8 cellular contexts compared by ENCODE assay signal in the genomic region with DNA sequence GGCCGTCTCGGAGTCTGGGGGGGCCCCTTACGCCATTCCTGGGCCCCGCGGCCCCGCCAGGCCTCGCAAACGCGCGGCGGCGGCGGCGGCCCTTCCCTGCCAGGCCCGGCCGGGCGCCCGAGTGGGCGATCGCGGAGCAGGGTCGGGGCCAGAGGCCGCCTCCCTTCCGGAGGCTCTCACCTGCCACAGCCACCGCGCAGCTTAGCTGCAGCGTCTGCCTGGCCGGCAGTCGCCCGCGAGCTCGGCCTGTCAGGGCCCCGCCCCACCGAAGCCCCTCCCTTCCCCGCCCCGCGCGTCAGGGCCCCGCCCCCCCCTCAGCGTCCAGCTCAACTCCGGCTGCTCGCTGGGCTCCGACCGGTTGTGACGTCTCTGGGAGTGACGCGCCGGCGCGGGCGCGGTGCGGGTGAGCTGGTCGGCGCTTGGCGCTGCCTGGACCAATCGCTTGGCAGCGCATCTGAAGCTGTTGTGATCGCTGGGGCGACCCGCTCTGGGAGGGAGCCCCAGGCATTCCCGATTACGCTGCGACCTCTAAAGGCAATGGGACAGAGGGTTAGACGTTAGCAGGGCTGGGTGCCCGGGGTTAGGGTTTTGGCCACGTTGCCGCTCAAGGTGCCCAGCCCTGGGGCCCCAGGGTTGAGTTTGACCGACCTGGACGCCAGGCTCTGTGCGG. TPM values are rescaled to one million over a fixed set of nuclear protein-coding genes. Genes with fewer than 3 reads are reported as not detected.
A peak's percentile ranks its signal among the peaks of the same experiment; 100 is the strongest.
DNase-seq lines count a peak whose midpoint lies in the region; ATAC-seq, FAIRE-seq and TF ChIP-seq lines count a peak whose summit lies in the region.

A gene with protein sequence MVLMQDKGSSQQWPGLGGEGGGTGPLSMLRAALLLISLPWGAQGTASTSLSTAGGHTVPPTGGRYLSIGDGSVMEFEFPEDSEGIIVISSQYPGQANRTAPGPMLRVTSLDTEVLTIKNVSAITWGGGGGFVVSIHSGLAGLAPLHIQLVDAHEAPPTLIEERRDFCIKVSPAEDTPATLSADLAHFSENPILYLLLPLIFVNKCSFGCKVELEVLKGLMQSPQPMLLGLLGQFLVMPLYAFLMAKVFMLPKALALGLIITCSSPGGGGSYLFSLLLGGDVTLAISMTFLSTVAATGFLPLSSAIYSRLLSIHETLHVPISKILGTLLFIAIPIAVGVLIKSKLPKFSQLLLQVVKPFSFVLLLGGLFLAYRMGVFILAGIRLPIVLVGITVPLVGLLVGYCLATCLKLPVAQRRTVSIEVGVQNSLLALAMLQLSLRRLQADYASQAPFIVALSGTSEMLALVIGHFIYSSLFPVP (minus strand): TSS at position 216 of the 670 bp plus-strand sequence. CDS start 1,689 bp downstream, outside the sequence.

- H3K36me3 ChIP-seq in small intestine (ENCODE audit: control insufficient read depth in 2 of 2, insufficient read depth in 2 of 2, low read length in 2 of 2), result no peaks in the 10 kb centered on the region

- peaks cover 4% of the 10 kb centered on the region for H3K36me3 Mint-ChIP-seq in activated B cell treated with CpG ODN at 0.5 μM for 24 hours (ENCODE audit: low read depth)

- 1 to 37% (median 7%) methylated on average over 14 to 71 of the region's 71 CpGs for WGBS in small intestine, 3 donors

- H3K9me3 Mint-ChIP-seq in activated B cell treated with CpG ODN at 0.5 μM for 24 hours, result no peaks in the 10 kb centered on the region

- intact Hi-C loops in activated B cell treated with CpG ODN at 0.5 μM for 24 hours (cut with micrococcal nuclease), result loop anchor here (1.0 to 5.0 kb wide), 4 partner anchors 11 to 93 kb away; a partner anchor contains a TSS

- H3K27me3 Mint-ChIP-seq in activated B cell treated with CpG ODN at 0.5 μM for 24 hours, result no peaks in the 10 kb centered on the region

- no peaks in the 10 kb centered on the region for H3K27me3 ChIP-seq in small intestine (ENCODE audit: control insufficient read depth in 2 of 2, insufficient read depth in 2 of 2, low read length in 2 of 2)

- H3K27ac Mint-ChIP-seq in activated B cell treated with CpG ODN at 0.5 μM for 24 hours, result peak within 1 kb of the TSS; percentile 93

- ATAC-seq in GM19025 (IDR thresholded peaks at IDR 0.05; ENCODE audit: low read depth, unreplicated experiment), result peak; percentile 82
- ATAC-seq in HG03280 (IDR thresholded peaks at IDR 0.05; ENCODE audit: unreplicated experiment), result peak; percentile 86
- peak; percentile 82 for ATAC-seq in activated B cell treated with CpG ODN at 0.5 μM for 24 hours (ENCODE audit: low read depth)

- peak; percentile 62 for DNase-seq in AG09309 (ENCODE audit: low read depth)
- DNase-seq in NCI-H345 (lab: John Stamatoyannopoulos, UW), result peak; percentile 92
- DNase-seq in activated B cell treated with CpG ODN at 0.5 μM for 24 hours, result peak; percentile 77
- peak; percentile 91 to 96 for DNase-seq in cardiac fibroblast (ENCODE audit: low read depth in 2 of 2)
- peak; percentile 90 for DNase-seq in iPS-NIHi7 (ENCODE audit: extremely low spot score)
- DNase-seq in small intestine, result peak; percentile 90

- H3K4me1 Mint-ChIP-seq in activated B cell treated with CpG ODN at 0.5 μM for 24 hours, result peaks cover 10% of the 10 kb centered on the region

- H3K4me3 ChIP-seq in AG09309 (ENCODE audit: control insufficient read depth, low read depth, low read length) (peak within 1 kb of the TSS; percentile 65), cardiac fibroblast (replicated peaks in 1 of 2; ENCODE audit: low read depth in 2 of 2, low read length in 2 of 2) (peak within 1 kb of the TSS; percentile 62 to 63), small intestine (ENCODE audit: low read depth in 1 of 2, low read length in 2 of 2) (peak within 1 kb of the TSS; percentile 41 to 64)

- H3K4me1 ChIP-seq in small intestine (ENCODE audit: control insufficient read depth in 2 of 2, insufficient read depth in 1 of 2, low read depth in 1 of 2, low read length in 1 of 2), result no peaks in the 10 kb centered on the region

- FAIRE-seq in small intestine (lab: Jason Lieb, UNC), result no peak

- H3K27ac ChIP-seq in small intestine (ENCODE audit: low read depth in 1 of 2, low read length in 1 of 2), result peak within 1 kb of the TSS; percentile 84 to 99

- no peaks in the 10 kb centered on the region for H3K9me3 ChIP-seq in small intestine (ENCODE audit: control insufficient read depth, low read depth)

- no peak for TF ChIP-seq CTCF in AG09309 (IDR thresholded peaks at IDR 0.05; ENCODE audit: control insufficient read depth, insufficient read depth, low read depth, low read length, missing control alignments)
- TF ChIP-seq CTCF in activated B cell treated with CpG ODN at 0.5 μM for 24 hours (IDR thresholded peaks at IDR 0.05), result no peak
- TF ChIP-seq CTCF in cardiac fibroblast (IDR thresholded peaks at IDR 0.05; ENCODE audit: low read depth, low read length), result no peak

- CTCF ChIA-PET in activated B cell treated with CpG ODN at 0.5 μM for 24 hours (lab: Charles Lee), result interaction anchor here (0.8 to 1.0 kb wide), 2 partner anchors 26 to 117 kb away, joined by 3 read pairs; no protein-coding TSS in a partner anchor

- H3K4me3 Mint-ChIP-seq in activated B cell treated with CpG ODN at 0.5 μM for 24 hours, result peak within 1 kb of the TSS; percentile 88

- POLR2A ChIA-PET in activated B cell treated with CpG ODN at 0.5 μM for 24 hours (lab: Charles Lee), result interaction anchor here (0.5 to 3.1 kb wide), 21 partner anchors 9 to 519 kb away, joined by 3 to 34 read pairs (median 5); a partner anchor contains a TSS

RNA-seq across cellular contexts. Expression of the gene that starts here (rescaled TPM):
- total RNA-seq in activated B cell treated with CpG ODN at 0.5 μM for 24 hours, result 13.4 and 17.1 TPM in 2 replicates
- polyA plus RNA-seq in small intestine, result 10 to 100 TPM; 11.6 to 19.1 (median 12.4) TPM

Comparison
In these comparisons a context has a peak if more than half of its experiments do, and no peak if none do; other contexts are left out.
1. Peak in every context shown above with its lines: DNase-seq, ATAC-seq, H3K4me3 ChIP-seq and H3K27ac ChIP-seq.